25 cellular contexts compared by ENCODE assay signal in the genomic region with DNA sequence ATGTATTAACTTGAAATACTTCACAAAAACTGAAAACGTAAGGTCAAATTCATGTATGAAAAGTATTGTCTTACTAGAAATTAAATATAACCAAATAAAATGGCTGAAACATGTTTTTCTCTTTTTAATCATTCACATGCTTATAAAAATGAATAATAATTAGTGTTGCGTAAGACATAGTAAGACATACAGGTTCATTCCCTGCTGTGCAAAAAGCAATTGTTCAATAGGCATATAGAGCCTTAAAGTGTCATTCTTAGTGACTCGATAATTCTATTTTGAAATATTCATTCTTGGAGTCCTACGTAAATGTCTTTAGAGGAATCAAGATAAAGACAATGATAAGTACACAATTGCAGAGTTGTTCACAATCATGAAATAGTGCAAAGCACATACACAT.
"Had no signal": no experiment of that assay in that cellular context is flagged by ENCODE, and none has a peak within 500 bp of the region (broad histone marks: within the 10 kb centered on the region; RNA-seq: fewer than 3 reads in every experiment).

No MANE protein-coding gene starts in this region.

- DNase-seq: activated CD4-positive, alpha-beta memory T cell treated with anti-CD3 and anti-CD28 coated beads for 36 hours; activated CD4-positive, alpha-beta T cell treated with anti-CD3 and anti-CD28 coated beads, Interleukin-2, amount 10 ng/mL, durations not matched to agents 7 days and 5 days; activated CD4-positive, CD25-positive, alpha-beta regulatory T cell; activated CD8-positive, alpha-beta memory T cell treated with anti-CD3 and anti-CD28 coated beads for 24 hours; activated effector memory CD4-positive, alpha-beta T cell treated with anti-CD3 and anti-CD28 coated beads, Interleukin-2, amount 50 U/mL, for 16 hours; activated naive CD4-positive, alpha-beta T cell treated with Interleukin-2 at 50 U/mL for 16 hours; activated T-cell treated with anti-CD3 and anti-CD28 coated beads, Interleukin-2, amount 50 U/mL, for 4 hours; amygdala; brain microvascular endothelial cell; Karpas-422; NCI-H1105 treated with DMSO at 0.1 percent for 48 hours; NCI-H1436 treated with DMSO at 0.1 percent for 48 hours; NCI-H187 treated with DMSO at 0.1 percent for 48 hours; NCI-H2081 treated with DMSO at 0.1 percent for 48 hours; NCI-H446; NCI-H524; Peyer's patch; Right ventricle myocardium superior; T-cell; T-helper 2 cell had no signal

- H3K9me3 Mint-ChIP-seq: activated CD4-positive, alpha-beta memory T cell treated with anti-CD3 and anti-CD28 coated beads for 36 hours; activated CD4-positive, alpha-beta T cell treated with anti-CD3 and anti-CD28 coated beads, Interleukin-2, amount 10 ng/mL, durations not matched to agents 7 days and 5 days; activated T-cell treated with anti-CD3 and anti-CD28 coated beads, Interleukin-2, amount 50 U/mL, for 4 hours; T-cell had no signal

- H3K4me1 Mint-ChIP-seq: T-cell had no signal

- H3K27me3 ChIP-seq: brain microvascular endothelial cell, cardiac muscle cell, Peyer's patch, SJSA1 had no signal

- H3K27ac Mint-ChIP-seq: activated CD4-positive, alpha-beta memory T cell treated with anti-CD3 and anti-CD28 coated beads for 36 hours; activated CD4-positive, alpha-beta T cell treated with anti-CD3 and anti-CD28 coated beads, Interleukin-2, amount 10 ng/mL, durations not matched to agents 7 days and 5 days; activated naive CD8-positive, alpha-beta T cell; T-cell had no signal

- H3K4me3 ChIP-seq: cardiac muscle cell, Peyer's patch, SJSA1 had no signal

- H3K36me3 ChIP-seq: brain microvascular endothelial cell, cardiac muscle cell, Peyer's patch, SJSA1 had no signal

- H3K4me3 Mint-ChIP-seq: activated CD4-positive, alpha-beta memory T cell treated with anti-CD3 and anti-CD28 coated beads for 36 hours; activated CD4-positive, alpha-beta T cell treated with anti-CD3 and anti-CD28 coated beads, Interleukin-2, amount 10 ng/mL, durations not matched to agents 7 days and 5 days; activated naive CD8-positive, alpha-beta T cell; activated T-cell treated with anti-CD3 and anti-CD28 coated beads, Interleukin-2, amount 50 U/mL, for 4 hours; T-cell had no signal

- H3K9me3 ChIP-seq: Peyer's patch, SJSA1 had no signal

- H3K27me3 Mint-ChIP-seq: activated CD4-positive, alpha-beta memory T cell treated with anti-CD3 and anti-CD28 coated beads for 36 hours; activated naive CD8-positive, alpha-beta T cell; T-cell had no signal

- H3K27ac ChIP-seq: brain microvascular endothelial cell, cardiac muscle cell, Peyer's patch, RWPE1, SJSA1, VCaP had no signal

- H3K36me3 Mint-ChIP-seq: activated CD4-positive, alpha-beta memory T cell treated with anti-CD3 and anti-CD28 coated beads for 36 hours; T-cell had no signal
